ENCODE assay signal across 9 cellular contexts in genomic region chr2:238242731-238243495, GRCh38. TPM values are rescaled to one million over a fixed set of nuclear protein-coding genes. Genes with fewer than 3 reads are reported as not detected.
DNase-seq lines count a peak whose midpoint lies in the region; ATAC-seq and TF ChIP-seq lines count a peak whose summit lies in the region.
"Had no signal": no experiment of that assay in that cellular context is flagged by ENCODE, and none has a peak within 500 bp of the region (broad histone marks: within the 10 kb centered on the region; RNA-seq: fewer than 3 reads in every experiment).

No MANE protein-coding gene starts in this region.

- H3K27ac ChIP-seq in dorsolateral prefrontal cortex (peak overlapping the region in 44 of 59 donors; percentile 2 to 74 (median 40)), thyroid gland (no peak overlapping the region)

- TF ChIP-seq POLR2A in thyroid gland (IDR thresholded peaks at IDR 0.05), result no peak

- H3K27ac Mint-ChIP-seq in nephron progenitor cell, result peak overlapping the region; percentile 92
- H3K27ac Mint-ChIP-seq in activated T-helper 1 cell treated with anti-CD3 and anti-CD28 coated beads, Interleukin-12 subunit alpha, Interleukin-12 subunit beta, Interleukin-2, Interleukin-4 antibody, amounts not matched to agents 30 ng/mL and 10 ng/mL and 1 ng/mL, durations not matched to agents 14 hours and 24 hours and 36 hours, result no peak overlapping the region
- H3K27ac Mint-ChIP-seq: activated naive CD4-positive, alpha-beta T cell treated with anti-CD3 and anti-CD28 coated beads, Interleukin-2, amount 50 U/mL, for 72 hours had no signal

- intact Hi-C loops in dorsolateral prefrontal cortex (cut with DNase I), result loop anchor here in 1 of 2 donors (10.0 kb wide), 1 partner anchor 78 kb away; no protein-coding TSS in a partner anchor
- intact Hi-C loops in thyroid gland (cut with DNase I), result no loop called here
- intact Hi-C loops in activated T-helper 1 cell treated with anti-CD3 and anti-CD28 coated beads, Interleukin-12 subunit alpha, Interleukin-12 subunit beta, Interleukin-2, Interleukin-4 antibody, amounts not matched to agents 30 ng/mL and 10 ng/mL and 1 ng/mL, durations not matched to agents 14 hours and 24 hours and 36 hours (cut with micrococcal nuclease), result no loop called here

- H3K4me3 ChIP-seq in dorsolateral prefrontal cortex (no peak overlapping the region), thyroid gland (replicated peaks in 1 of 3) (no peak overlapping the region)

- H3K36me3 ChIP-seq in thyroid gland, result peaks cover 9 to 24% of the 10 kb centered on the region in 2 donors

- peaks cover 3% of the 10 kb centered on the region for H3K27me3 Mint-ChIP-seq in nephron progenitor cell (ENCODE audit: low read depth, poor library complexity)
- H3K27me3 Mint-ChIP-seq in activated T-helper 1 cell treated with anti-CD3 and anti-CD28 coated beads, Interleukin-12 subunit alpha, Interleukin-12 subunit beta, Interleukin-2, Interleukin-4 antibody, amounts not matched to agents 30 ng/mL and 10 ng/mL and 1 ng/mL, durations not matched to agents 14 hours and 24 hours and 36 hours (ENCODE audit: insufficient read depth), result peaks cover 15% of the 10 kb centered on the region

- H3K9me3 ChIP-seq in thyroid gland, result no peaks in the 10 kb centered on the region

- no peak for ATAC-seq in GM19455 (IDR thresholded peaks at IDR 0.05; ENCODE audit: unreplicated experiment)
- ATAC-seq: activated naive CD4-positive, alpha-beta T cell treated with anti-CD3 and anti-CD28 coated beads, Interleukin-2, amount 50 U/mL, for 72 hours had no signal

- no peak overlapping the region for H3K4me3 Mint-ChIP-seq in nephron progenitor cell
- H3K4me3 Mint-ChIP-seq in activated T-helper 1 cell treated with anti-CD3 and anti-CD28 coated beads, Interleukin-12 subunit alpha, Interleukin-12 subunit beta, Interleukin-2, Interleukin-4 antibody, amounts not matched to agents 30 ng/mL and 10 ng/mL and 1 ng/mL, durations not matched to agents 14 hours and 24 hours and 36 hours, result no peak overlapping the region

- peaks cover 19% of the 10 kb centered on the region for H3K36me3 Mint-ChIP-seq in nephron progenitor cell (ENCODE audit: low read depth)
- H3K36me3 Mint-ChIP-seq in activated T-helper 1 cell treated with anti-CD3 and anti-CD28 coated beads, Interleukin-12 subunit alpha, Interleukin-12 subunit beta, Interleukin-2, Interleukin-4 antibody, amounts not matched to agents 30 ng/mL and 10 ng/mL and 1 ng/mL, durations not matched to agents 14 hours and 24 hours and 36 hours (ENCODE audit: low read depth), result peaks cover 14% of the 10 kb centered on the region

- H3K27me3 ChIP-seq in dorsolateral prefrontal cortex (peaks cover 0 to 4% (median 0%) of the 10 kb centered on the region in 45 donors), thyroid gland (no peaks in the 10 kb centered on the region)

- TF ChIP-seq CTCF in dorsolateral prefrontal cortex (IDR thresholded peaks at IDR 0.05 in 54 of 56, conservative IDR thresholded peaks at IDR 0.05 in 2 of 56; ENCODE audit: low read depth in 1 of 56, partially characterized antibody in 56 of 56) (no peak), nephron progenitor cell (IDR thresholded peaks at IDR 0.05) (no peak), thyroid gland (IDR thresholded peaks at IDR 0.05) (no peak)

- H3K4me1 Mint-ChIP-seq in nephron progenitor cell, result peaks cover 53% of the 10 kb centered on the region
- H3K4me1 Mint-ChIP-seq in activated T-helper 1 cell treated with anti-CD3 and anti-CD28 coated beads, Interleukin-12 subunit alpha, Interleukin-12 subunit beta, Interleukin-2, Interleukin-4 antibody, amounts not matched to agents 30 ng/mL and 10 ng/mL and 1 ng/mL, durations not matched to agents 14 hours and 24 hours and 36 hours (ENCODE audit: low read depth), result no peaks in the 10 kb centered on the region

- peak; percentile 53 for DNase-seq in D341Med (ENCODE audit: low spot score)
- peak; percentile 71 for DNase-seq in NCI-H2107 treated with DMSO at 0.1 percent for 48 hours (lab: John Stamatoyannopoulos, UW; ENCODE audit: unreplicated experiment)
- DNase-seq in dorsolateral prefrontal cortex, result no peak
- DNase-seq in nephron progenitor cell, result no peak
- no peak for DNase-seq in thyroid gland
- no peak for DNase-seq in NCI-H2227 treated with DMSO at 0.1 percent for 48 hours (lab: John Stamatoyannopoulos, UW)
- no peak for DNase-seq in activated T-helper 1 cell treated with anti-CD3 and anti-CD28 coated beads, Interleukin-12 subunit alpha, Interleukin-12 subunit beta, Interleukin-2, Interleukin-4 antibody, amounts not matched to agents 30 ng/mL and 10 ng/mL and 1 ng/mL, durations not matched to agents 14 hours and 24 hours and 36 hours (ENCODE audit: low spot score)

- peaks cover 10 to 17% of the 10 kb centered on the region in 2 donors for H3K4me1 ChIP-seq in thyroid gland

- H3K9me3 Mint-ChIP-seq in nephron progenitor cell, result no peaks in the 10 kb centered on the region
- H3K9me3 Mint-ChIP-seq in activated T-helper 1 cell treated with anti-CD3 and anti-CD28 coated beads, Interleukin-12 subunit alpha, Interleukin-12 subunit beta, Interleukin-2, Interleukin-4 antibody, amounts not matched to agents 30 ng/mL and 10 ng/mL and 1 ng/mL, durations not matched to agents 14 hours and 24 hours and 36 hours, result no peaks in the 10 kb centered on the region
- H3K9me3 Mint-ChIP-seq: activated naive CD4-positive, alpha-beta T cell treated with anti-CD3 and anti-CD28 coated beads, Interleukin-2, amount 50 U/mL, for 72 hours had no signal

- WGBS in thyroid gland, 2 donors, result 70 to 81% methylated on average over 7 of the region's 7 CpGs

RNA-seq across cellular contexts. Expression of gene HES6, which starts 3.1 kb away (rescaled TPM):
- 10 to 100 TPM; 16.3 to 92.6 (median 39.4) TPM for total RNA-seq in dorsolateral prefrontal cortex
- total RNA-seq in thyroid gland, result 1 to 10 TPM; 2.9 to 9.0 (median 6.8) TPM
- total RNA-seq in activated T-helper 1 cell treated with anti-CD3 and anti-CD28 coated beads, Interleukin-12 subunit alpha, Interleukin-12 subunit beta, Interleukin-2, Interleukin-4 antibody, amounts not matched to agents 30 ng/mL and 10 ng/mL and 1 ng/mL, durations not matched to agents 14 hours and 24 hours and 36 hours, result 10.3 and 11.2 TPM in 2 replicates

RNA-seq across cellular contexts. Expression of gene ILKAP, which starts 39.4 kb away (rescaled TPM):
- 10 to 100 TPM; 44.0 to 90.8 (median 62.7) TPM for total RNA-seq in dorsolateral prefrontal cortex
- 10 to 100 TPM; 33.4 to 52.0 (median 41.0) TPM for total RNA-seq in thyroid gland
- 77.3 and 79.9 TPM in 2 replicates for total RNA-seq in activated T-helper 1 cell treated with anti-CD3 and anti-CD28 coated beads, Interleukin-12 subunit alpha, Interleukin-12 subunit beta, Interleukin-2, Interleukin-4 antibody, amounts not matched to agents 30 ng/mL and 10 ng/mL and 1 ng/mL, durations not matched to agents 14 hours and 24 hours and 36 hours

RNA-seq across cellular contexts. Expression of gene PER2, which starts 45.5 kb away (rescaled TPM):
- total RNA-seq in dorsolateral prefrontal cortex, result 10 to 100 TPM in 119 of 120 experiments, 1 to 10 TPM in 1; 9.9 to 34.3 (median 18.4) TPM
- total RNA-seq in thyroid gland, result 10 to 100 TPM in 2 of 4 donors, 1 to 10 TPM in 2; 6.5 to 17.6 (median 9.6) TPM
- total RNA-seq in activated T-helper 1 cell treated with anti-CD3 and anti-CD28 coated beads, Interleukin-12 subunit alpha, Interleukin-12 subunit beta, Interleukin-2, Interleukin-4 antibody, amounts not matched to agents 30 ng/mL and 10 ng/mL and 1 ng/mL, durations not matched to agents 14 hours and 24 hours and 36 hours, result 19.0 and 21.2 TPM in 2 replicates

Comparison
In these comparisons a context has a peak if more than half of its experiments do, and no peak if none do; other contexts are left out.
1. DNase-seq: peak in D341Med (single experiment) and NCI-H2107 treated with DMSO at 0.1 percent for 48 hours (single experiment); none in dorsolateral prefrontal cortex (0 of 10), nephron progenitor cell (single experiment), thyroid gland (0 of 2), NCI-H2227 treated with DMSO at 0.1 percent for 48 hours (single experiment) and activated T-helper 1 cell treated with anti-CD3 and anti-CD28 coated beads, Interleukin-12 subunit alpha, Interleukin-12 subunit beta, Interleukin-2, Interleukin-4 antibody, amounts not matched to agents 30 ng/mL and 10 ng/mL and 1 ng/mL, durations not matched to agents 14 hours and 24 hours and 36 hours (single experiment).
2. H3K27ac ChIP-seq: peak in dorsolateral prefrontal cortex (44 of 59); none in thyroid gland (0 of 3).